In the genomic region with DNA sequence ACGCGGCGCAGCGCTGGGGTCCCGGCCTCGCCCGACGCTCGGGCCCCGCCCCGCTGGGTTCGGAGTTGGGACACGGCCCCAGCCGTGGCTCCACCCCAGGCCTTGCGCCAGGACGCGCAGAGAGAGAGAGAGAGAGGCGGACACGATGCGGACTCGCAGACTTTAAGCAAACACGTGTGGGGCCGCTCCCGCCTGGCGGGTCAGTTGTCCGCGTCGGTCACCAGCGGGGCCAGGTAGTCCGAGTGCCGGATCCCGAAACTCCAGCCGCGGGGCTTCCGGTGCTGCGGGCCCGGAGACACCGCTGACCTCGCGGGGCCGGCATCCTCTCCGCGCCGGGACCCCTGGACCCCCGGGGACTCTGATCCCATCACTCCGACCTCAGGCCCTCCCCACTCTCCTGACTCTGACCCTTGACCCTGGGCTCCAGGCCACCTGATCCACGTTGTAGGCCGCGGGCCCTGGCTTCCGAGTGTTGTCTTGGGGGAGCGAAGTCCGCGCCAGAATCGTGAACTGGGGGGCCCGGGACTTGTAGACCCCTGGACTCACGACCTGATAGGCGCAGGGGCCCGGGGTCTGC, we compare ENCODE assay signal across 8 cellular contexts. TPM values are rescaled to one million over a fixed set of nuclear protein-coding genes. Genes with fewer than 3 reads are reported as not detected.
DNase-seq lines count a peak whose midpoint lies in the region; ATAC-seq and TF ChIP-seq lines count a peak whose summit lies in the region.

No MANE protein-coding gene starts in this region.

- H3K27me3 ChIP-seq in Caco-2 (replicated peaks; ENCODE audit: control insufficient read depth, insufficient read depth, low read length) (no peaks in the 10 kb centered on the region), GM23338 (ENCODE audit: insufficient read depth) (peaks cover 83% of the 10 kb centered on the region), PC-3 (ENCODE audit: low read length) (no peaks in the 10 kb centered on the region), mammary epithelial cell (ENCODE audit: insufficient read depth, low read length) (no peaks in the 10 kb centered on the region), layer of hippocampus (ENCODE audit: control insufficient read depth, insufficient read depth, low read length) (peaks cover 20% of the 10 kb centered on the region)

- no peaks in the 10 kb centered on the region for H3K9me2 ChIP-seq in GM23338 (ENCODE audit: insufficient read depth)
- H3K9me2 ChIP-seq in PC-3 (replicated peaks; ENCODE audit: low read length): no peaks in the 10 kb centered on the region

- intact Hi-C loops in Caco-2 (cut with micrococcal nuclease; ENCODE audit: unreplicated experiment) (loop anchor here (5.0 kb wide), 1 partner anchor 92 kb away; no protein-coding TSS in a partner anchor), PC-3 (cut with micrococcal nuclease) (no loop called here), mammary epithelial cell (cut with micrococcal nuclease) (no loop called here)

- ATAC-seq in GM23338 (peak; percentile 4; the same call in 2 of the 3 replicates), PC-3 (peak; percentile 27), GM21737 (IDR thresholded peaks at IDR 0.05; ENCODE audit: unreplicated experiment) (no peak)
- peak; percentile 60 for ATAC-seq in stimulated activated memory B cell treated with anti-CD40 and anti-IgM and Interleukin-4, amounts not matched to agents 10 μg/mL and 1 μg/mL and 100 μg/mL, for 72 hours

- H3K9ac ChIP-seq in PC-3 (ENCODE audit: low read length) (peak overlapping the region; percentile 90), mammary epithelial cell (ENCODE audit: insufficient read depth, low read length) (no peak overlapping the region)

- dilution Hi-C loops in mammary epithelial cell (cut with HindIII; ENCODE audit: low sequenced_read_pairs): no loop called here

- DNase-seq in Caco-2 (peak; percentile 69 to 82), GM23338 (ENCODE audit: low spot score) (peak; percentile 44), PC-3 (peak; percentile 68), mammary epithelial cell (no peak), NCI-H146 (lab: John Stamatoyannopoulos, UW) (no peak)

- POLR2A ChIA-PET in Caco-2 (lab: Charles Lee) (no interaction called here), PC-3 (lab: Charles Lee; ENCODE audit: unreplicated experiment) (no interaction called here)

- BruUV-seq in Caco-2 (replicated peaks; lab: Mats Ljungman, UMichigan): no TSS peak
- TSS peak; percentile 40 for BruUV-seq in PC-3 (replicated peaks; lab: Mats Ljungman, UMichigan)
- BruUV-seq in mammary epithelial cell (replicated peaks; lab: Mats Ljungman, UMichigan): no TSS peak

- in situ Hi-C loops in mammary epithelial cell (cut with MboI; ENCODE audit: low sequenced_read_pairs in 2 of 2): no loop called here

- H3K4me2 ChIP-seq in GM23338: peak overlapping the region; percentile 87
- H3K4me2 ChIP-seq in PC-3 (ENCODE audit: low read length): peak overlapping the region; percentile 100
- peak overlapping the region; percentile 89 for H3K4me2 ChIP-seq in mammary epithelial cell (ENCODE audit: insufficient read depth, low read depth, low read length)

- H3K4me3 Mint-ChIP-seq in Caco-2 (ENCODE audit: unreplicated experiment) (peak overlapping the region; percentile 81), GM23338 (peak overlapping the region; percentile 65)
- peak overlapping the region; percentile 97 for H3K4me3 Mint-ChIP-seq in stimulated activated memory B cell treated with anti-CD40 and anti-IgM and Interleukin-4, amounts not matched to agents 10 μg/mL and 1 μg/mL and 100 μg/mL, for 72 hours

- H3K9me3 ChIP-seq in Caco-2 (no peaks in the 10 kb centered on the region), PC-3 (ENCODE audit: low read length) (no peaks in the 10 kb centered on the region), mammary epithelial cell (replicated peaks; ENCODE audit: insufficient read depth, low read length) (no peaks in the 10 kb centered on the region)

- CTCF ChIA-PET in Caco-2 (lab: Charles Lee) (no interaction called here), PC-3 (lab: Charles Lee) (no interaction called here), mammary epithelial cell (lab: Charles Lee; ENCODE audit: low non-redundant PET) (no interaction called here)

- H3K4me3 ChIP-seq in Caco-2 (ENCODE audit: low read depth, low read length): peak overlapping the region; percentile 68
- H3K4me3 ChIP-seq in GM23338: peak overlapping the region; percentile 66
- H3K4me3 ChIP-seq in PC-3 (ENCODE audit: low read length): peak overlapping the region; percentile 78
- H3K4me3 ChIP-seq in mammary epithelial cell (replicated peaks in 1 of 3; ENCODE audit: insufficient read depth in 1 of 3, low read depth in 2 of 3, low read length in 3 of 3): peak overlapping the region; percentile 18 to 43 (median 23)

- TF ChIP-seq CTCF in Caco-2 (IDR thresholded peaks at IDR 0.05; ENCODE audit: insufficient read depth in 1 of 2, low read depth in 1 of 2, low read length in 1 of 2, severe bottlenecking in 1 of 2, unreplicated experiment in 1 of 2) (no peak), GM23338 (conservative IDR thresholded peaks at IDR 0.05; ENCODE audit: low read depth in 2 of 2) (no peak), PC-3 (conservative IDR thresholded peaks at IDR 0.05; ENCODE audit: low read depth, low read length) (no peak), mammary epithelial cell (conservative IDR thresholded peaks at IDR 0.05 in 1 of 2, IDR thresholded peaks at IDR 0.05 in 1 of 2; ENCODE audit: extremely low read depth in 1 of 2, insufficient read depth in 1 of 2, low read depth in 1 of 2, low read length in 2 of 2) (no peak)

- no peaks in the 10 kb centered on the region; the same call in none of the 2 replicates for H3F3A ChIP-seq in GM23338 (replicated peaks; ENCODE audit: low read depth)
- no peaks in the 10 kb centered on the region for H3F3A ChIP-seq in PC-3 (ENCODE audit: low read length, unreplicated experiment)

- no peaks in the 10 kb centered on the region for H3K9me3 Mint-ChIP-seq in Caco-2 (ENCODE audit: unreplicated experiment)
- no peaks in the 10 kb centered on the region; the same call in 2 of the 3 replicates for H3K9me3 Mint-ChIP-seq in GM23338
- no peaks in the 10 kb centered on the region for H3K9me3 Mint-ChIP-seq in stimulated activated memory B cell treated with anti-CD40 and anti-IgM and Interleukin-4, amounts not matched to agents 10 μg/mL and 1 μg/mL and 100 μg/mL, for 72 hours

- peaks cover 47% of the 10 kb centered on the region for H3K36me3 Mint-ChIP-seq in Caco-2 (ENCODE audit: insufficient read depth, unreplicated experiment)
- H3K36me3 Mint-ChIP-seq in GM23338 (ENCODE audit: low read depth): no peaks in the 10 kb centered on the region
- H3K36me3 Mint-ChIP-seq in stimulated activated memory B cell treated with anti-CD40 and anti-IgM and Interleukin-4, amounts not matched to agents 10 μg/mL and 1 μg/mL and 100 μg/mL, for 72 hours: peaks cover 12% of the 10 kb centered on the region

- no peaks in the 10 kb centered on the region for H3K27me3 Mint-ChIP-seq in Caco-2 (ENCODE audit: insufficient read depth, unreplicated experiment)
- peaks cover 77% of the 10 kb centered on the region for H3K27me3 Mint-ChIP-seq in GM23338 (ENCODE audit: insufficient read depth, low read depth, poor library complexity)
- no peaks in the 10 kb centered on the region for H3K27me3 Mint-ChIP-seq in stimulated activated memory B cell treated with anti-CD40 and anti-IgM and Interleukin-4, amounts not matched to agents 10 μg/mL and 1 μg/mL and 100 μg/mL, for 72 hours

- H3K27ac Mint-ChIP-seq in Caco-2 (ENCODE audit: unreplicated experiment) (peak overlapping the region; percentile 86), GM23338 (no peak overlapping the region)
- peak overlapping the region; percentile 100 for H3K27ac Mint-ChIP-seq in stimulated activated memory B cell treated with anti-CD40 and anti-IgM and Interleukin-4, amounts not matched to agents 10 μg/mL and 1 μg/mL and 100 μg/mL, for 72 hours

- H3K36me3 ChIP-seq in Caco-2 (ENCODE audit: control insufficient read depth, insufficient read depth, low read length) (no peaks in the 10 kb centered on the region), GM23338 (ENCODE audit: insufficient read depth) (no peaks in the 10 kb centered on the region), PC-3 (ENCODE audit: low read depth, low read length) (no peaks in the 10 kb centered on the region), mammary epithelial cell (ENCODE audit: insufficient read depth, low read length) (no peaks in the 10 kb centered on the region)

- H3K4me1 Mint-ChIP-seq in Caco-2 (ENCODE audit: low read depth, unreplicated experiment): peaks cover 31% of the 10 kb centered on the region
- H3K4me1 Mint-ChIP-seq in GM23338: peaks cover 10% of the 10 kb centered on the region; the same call in 2 of the 3 replicates
- H3K4me1 Mint-ChIP-seq in stimulated activated memory B cell treated with anti-CD40 and anti-IgM and Interleukin-4, amounts not matched to agents 10 μg/mL and 1 μg/mL and 100 μg/mL, for 72 hours: peaks cover 58% of the 10 kb centered on the region

- H2AFZ ChIP-seq in GM23338 (peak overlapping the region; percentile 78), PC-3 (ENCODE audit: low read length) (peak overlapping the region; percentile 81), mammary epithelial cell (ENCODE audit: low read depth, low read length) (peak overlapping the region; percentile 55)

- peaks cover 37% of the 10 kb centered on the region for H3K4me1 ChIP-seq in Caco-2
- 0 out of 2 replicates have a peak, but pooled peaks cover 4% of the 10 kb centered on the region for H3K4me1 ChIP-seq in GM23338 (ENCODE audit: insufficient read depth)
- H3K4me1 ChIP-seq in PC-3 (ENCODE audit: insufficient read depth, low read length): peaks cover 10% of the 10 kb centered on the region; the same call in 1 of the 2 replicates
- peaks cover 35% of the 10 kb centered on the region for H3K4me1 ChIP-seq in mammary epithelial cell (ENCODE audit: insufficient read depth, low read length)

- H3K79me2 ChIP-seq in GM23338 (replicated peaks; ENCODE audit: insufficient read depth): no peaks in the 10 kb centered on the region
- H3K79me2 ChIP-seq in PC-3 (ENCODE audit: low read length): 0 out of 2 replicates have a peak, but pooled peaks cover 4% of the 10 kb centered on the region
- H3K79me2 ChIP-seq in mammary epithelial cell (ENCODE audit: insufficient read depth, low read length): peaks cover 7% of the 10 kb centered on the region

- H4K20me1 ChIP-seq in GM23338 (replicated peaks; ENCODE audit: insufficient read depth) (no peaks in the 10 kb centered on the region; the same call in none of the 2 replicates), PC-3 (ENCODE audit: low read length) (no peaks in the 10 kb centered on the region), mammary epithelial cell (ENCODE audit: insufficient read depth, low read length) (no peaks in the 10 kb centered on the region)

- 15% methylated on average over 15 of the region's 58 CpGs for WGBS in mammary epithelial cell (ENCODE audit: low coverage, missing lambda C conversion rate)

- H3K27ac ChIP-seq in GM23338 (ENCODE audit: low read depth) (no peak overlapping the region), PC-3 (ENCODE audit: low read length) (peak overlapping the region; percentile 75), mammary epithelial cell (ENCODE audit: insufficient read depth, low read depth, low read length) (no peak overlapping the region), layer of hippocampus (ENCODE audit: low read depth, low read length) (peak overlapping the region; percentile 88)

RNA-seq across cellular contexts. Expression of a gene that starts 0.6 kb away (rescaled TPM):
- total RNA-seq in Caco-2 (2022) (3.7 and 3.9 TPM in 2 replicates), PC-3 (2014; rRNA removed) (12.3 and 21.8 TPM in 2 replicates), mammary epithelial cell (10 to 100 TPM in 1 of 2 donors, 1 to 10 TPM in 1; 4.9 to 45.5 TPM)
- 0.28 and 1.2 TPM in 2 replicates for total RNA-seq in GM23338 (2014; rRNA removed; shearing (Covaris generic))
- polyA plus RNA-seq in GM23338 (2016; fragmentation: Nextera tagmentation; extraction: Ambion mirVana) (1.8 and 1.9 TPM in 2 replicates), mammary epithelial cell (2.1 TPM)
- not detected for polyA minus RNA-seq in mammary epithelial cell

RNA-seq across cellular contexts. Expression of a gene that starts 5.0 kb away (rescaled TPM):
- total RNA-seq in Caco-2 (2022) (3.0 and 6.5 TPM in 2 replicates), PC-3 (2014; rRNA removed) (5.7 and 5.8 TPM in 2 replicates), mammary epithelial cell (1 to 10 TPM; 2.8 to 6.6 TPM)
- total RNA-seq in GM23338 (2014; rRNA removed; shearing (Covaris generic)): 1.6 and 4.9 TPM in 2 replicates
- polyA plus RNA-seq in GM23338 (2016; fragmentation: Nextera tagmentation; extraction: Ambion mirVana) (1.1 and 2.6 TPM in 2 replicates), mammary epithelial cell (2.3 TPM)
- polyA minus RNA-seq in mammary epithelial cell: not detected

RNA-seq across cellular contexts. Expression of a gene that starts 15.3 kb away (rescaled TPM):
- total RNA-seq in Caco-2 (2022): 1.1 and 2.0 TPM in 2 replicates
- 0.58 TPM in 1 of 2 replicates, not detected in the other for total RNA-seq in GM23338 (2014; rRNA removed; shearing (Covaris generic))
- not detected in 2 replicates for polyA plus RNA-seq in GM23338 (2016; fragmentation: Nextera tagmentation; extraction: Ambion mirVana)
- total RNA-seq in PC-3 (2014; rRNA removed): 0.35 TPM in 1 of 2 replicates, not detected in the other
- total RNA-seq in mammary epithelial cell: 1 to 10 TPM in 1 of 2 donors, under 1 TPM in 1; under 0.01 to 1.9 TPM
- polyA plus RNA-seq in mammary epithelial cell: 0.01 TPM
- polyA minus RNA-seq in mammary epithelial cell: not detected

RNA-seq across cellular contexts. Expression of a gene that starts 22.3 kb away (rescaled TPM):
- 84.3 and 88.9 TPM in 2 replicates for total RNA-seq in Caco-2 (2022)
- total RNA-seq in GM23338 (2014; rRNA removed; shearing (Covaris generic)): 76.1 and 77.5 TPM in 2 replicates
- 52.2 and 60.7 TPM in 2 replicates for polyA plus RNA-seq in GM23338 (2016; fragmentation: Nextera tagmentation; extraction: Ambion mirVana)
- 75.4 and 92.1 TPM in 2 replicates for total RNA-seq in PC-3 (2014; rRNA removed)
- 10 to 100 TPM; 18.2 to 41.0 TPM for total RNA-seq in mammary epithelial cell
- 33.3 TPM for polyA plus RNA-seq in mammary epithelial cell
- 56.4 TPM for polyA minus RNA-seq in mammary epithelial cell

RNA-seq across cellular contexts. Expression of a gene that starts 22.9 kb away (rescaled TPM):
- total RNA-seq in Caco-2 (2022): 68.8 and 77.1 TPM in 2 replicates
- 30.7 and 36.3 TPM in 2 replicates for total RNA-seq in GM23338 (2014; rRNA removed; shearing (Covaris generic))
- polyA plus RNA-seq in GM23338 (2016; fragmentation: Nextera tagmentation; extraction: Ambion mirVana): 14.6 and 15.6 TPM in 2 replicates
- 42.4 and 52.2 TPM in 2 replicates for total RNA-seq in PC-3 (2014; rRNA removed)
- total RNA-seq in mammary epithelial cell: 10 to 100 TPM; 47.8 to 84.8 TPM
- polyA plus RNA-seq in mammary epithelial cell: 50.3 TPM
- polyA minus RNA-seq in mammary epithelial cell: 9.1 TPM

Comparison
In these comparisons a context has a peak if more than half of its experiments do, and no peak if none do; other contexts are left out.
1. DNase-seq: peak in Caco-2 (2 of 2), GM23338 (single experiment) and PC-3 (single experiment); none in mammary epithelial cell (single experiment) and NCI-H146 (single experiment).
2. H3K4me3 ChIP-seq: peak in every context shown above with its lines; median percentile 78 in PC-3; 68 in Caco-2; 66 in GM23338; 23 in mammary epithelial cell.
3. H3K27ac ChIP-seq: peak in PC-3 (single experiment) and layer of hippocampus (single experiment); none in GM23338 (single experiment) and mammary epithelial cell (single experiment).
4. Peak in every context shown above with its lines, with median percentiles within 50 percentile points of each other: H3K4me3 Mint-ChIP-seq, H2AFZ ChIP-seq and H3K4me2 ChIP-seq.